In genomic region chr15:83015361-83015760, GRCh38 we compare ENCODE assay signal across 24 cellular contexts.
"Had no signal": no experiment of that assay in that cellular context is flagged by ENCODE, and none has a peak within 500 bp of the region (broad histone marks: within the 10 kb centered on the region; RNA-seq: fewer than 3 reads in every experiment).

No MANE protein-coding gene starts in this region.

- DNase-seq: activated CD4-positive, alpha-beta T cell treated with anti-CD3 and anti-CD28 coated beads for 1 hour; activated CD4-positive, alpha-beta T cell treated with anti-CD3 and anti-CD28 coated beads, Interleukin-2, amount 50 U/mL, for 4 hours; caudate nucleus; dorsolateral prefrontal cortex; effector memory CD8-positive, alpha-beta T cell; foreskin melanocyte; glutamatergic neuron; immature natural killer cell; kidney glomerular epithelial cell; left lung; nucleus accumbens; right lobe of liver; stimulated activated CD4-positive, alpha-beta T cell treated with anti-CD3 and anti-CD28 coated beads, Interleukin-15, amount 100 ng/mL, for 24 hours; T-helper 1 cell; T-helper 9 cell; trophoblast cell; uterus had no signal

- H2AFZ ChIP-seq: hepatocyte had no signal

- H3K4me2 ChIP-seq: hepatocyte, smooth muscle cell had no signal

- FAIRE-seq: endothelial cell of umbilical vein had no signal

- H3K27ac Mint-ChIP-seq: stimulated activated memory B cell treated with anti-CD40 and anti-IgM and Interleukin-4, amounts not matched to agents 10 μg/mL and 1 μg/mL and 100 μg/mL, for 72 hours had no signal

- H3K9me3 Mint-ChIP-seq: effector memory CD8-positive, alpha-beta T cell; stimulated activated memory B cell treated with anti-CD40 and anti-IgM and Interleukin-4, amounts not matched to agents 10 μg/mL and 1 μg/mL and 100 μg/mL, for 72 hours had no signal

- H3K4me3 ChIP-seq: dorsolateral prefrontal cortex, hepatocyte, left lung, lung, right lobe of liver, smooth muscle cell, uterus had no signal

- H3K36me3 ChIP-seq: uterus had no signal

- H3K27ac ChIP-seq: dorsolateral prefrontal cortex, hepatocyte, left lung, right lobe of liver, uterus had no signal

- ATAC-seq: activated T-helper 17 cell treated with anti-CD3 and anti-CD28 coated beads, Interleukin-2, amount 50 U/mL, for 72 hours; effector memory CD8-positive, alpha-beta T cell; esophagus mucosa; left lung; right lobe of liver; stimulated activated memory B cell treated with anti-CD40 and anti-IgM and Interleukin-4, amounts not matched to agents 10 μg/mL and 1 μg/mL and 100 μg/mL, for 72 hours had no signal

- H3K27me3 ChIP-seq: dorsolateral prefrontal cortex, hepatocyte, left lung, right lobe of liver, uterus had no signal

- H3K4me3 Mint-ChIP-seq: effector memory CD8-positive, alpha-beta T cell; immature natural killer cell; stimulated activated memory B cell treated with anti-CD40 and anti-IgM and Interleukin-4, amounts not matched to agents 10 μg/mL and 1 μg/mL and 100 μg/mL, for 72 hours had no signal

- H3K9me3 ChIP-seq: left lung, right lobe of liver, uterus had no signal

- H3K4me1 ChIP-seq: uterus had no signal

- H3K27me3 Mint-ChIP-seq: activated T-helper 17 cell treated with anti-CD3 and anti-CD28 coated beads, Interleukin-2, amount 50 U/mL, for 72 hours; effector memory CD8-positive, alpha-beta T cell; stimulated activated memory B cell treated with anti-CD40 and anti-IgM and Interleukin-4, amounts not matched to agents 10 μg/mL and 1 μg/mL and 100 μg/mL, for 72 hours had no signal
